Comparison of ENCODE assay signal across 8 cellular contexts in the genomic region with DNA sequence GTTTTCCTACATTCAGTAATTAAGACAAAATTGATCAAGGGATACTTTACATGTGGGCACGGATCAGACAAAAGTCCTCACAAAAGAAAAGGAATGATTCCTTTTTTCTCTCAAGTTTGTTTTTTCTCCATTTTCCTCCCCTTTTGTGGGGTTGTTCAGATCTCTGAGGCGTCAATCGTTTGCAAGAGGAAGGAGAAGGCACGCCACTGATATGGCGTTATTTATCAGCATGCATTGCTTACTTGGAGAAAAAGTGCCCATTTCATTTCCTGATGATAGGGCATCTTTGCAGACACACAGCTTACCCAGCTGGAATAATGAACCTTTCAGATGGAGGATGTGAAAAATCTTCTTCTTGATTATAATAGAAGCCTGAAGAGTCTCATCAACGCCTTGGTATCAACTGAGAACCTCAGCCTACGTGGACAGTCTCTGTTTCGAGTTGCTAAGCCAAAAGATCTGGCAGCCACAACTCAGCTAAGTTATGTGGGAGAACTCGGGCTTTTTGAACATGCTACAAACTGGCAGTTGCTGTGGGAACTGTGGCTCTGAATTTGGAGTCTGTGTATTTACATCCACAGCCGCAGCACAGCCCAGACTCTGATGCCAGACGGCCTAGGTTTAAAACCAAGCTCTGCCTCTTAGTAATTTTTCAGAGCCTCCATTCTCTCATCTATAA. TPM values are rescaled to one million over a fixed set of nuclear protein-coding genes. Genes with fewer than 3 reads are reported as not detected.
DNase-seq lines count a peak whose midpoint lies in the region; ATAC-seq and TF ChIP-seq lines count a peak whose summit lies in the region.

No MANE protein-coding gene starts in this region.

- no peak overlapping the region for H3K4me3 ChIP-seq in left ventricle myocardium inferior
- H3K4me3 ChIP-seq in right atrium auricular region: no peak overlapping the region
- H3K4me3 ChIP-seq in aorta (ENCODE audit: low read length in 2 of 2): no peak overlapping the region

- WGBS in aorta, 2 donors: 18% methylated on average over 11 of the region's 11 CpGs

- ATAC-seq in activated CD8-positive, alpha-beta T cell treated with anti-CD3 and anti-CD28 coated beads for 36 hours: peak; percentile 73
- ATAC-seq in aorta (ENCODE audit: low FRiP score) (peak; percentile 54), GM21786 (IDR thresholded peaks at IDR 0.05; ENCODE audit: unreplicated experiment) (no peak)

- peak overlapping the region; percentile 61 for H3K4me3 Mint-ChIP-seq in activated CD8-positive, alpha-beta T cell treated with anti-CD3 and anti-CD28 coated beads for 36 hours

- TF ChIP-seq CTCF in left ventricle myocardium inferior (IDR thresholded peaks at IDR 0.05; ENCODE audit: borderline replicate concordance) (no peak), right atrium auricular region (IDR thresholded peaks at IDR 0.05) (no peak)
- TF ChIP-seq CTCF in activated CD8-positive, alpha-beta T cell treated with anti-CD3 and anti-CD28 coated beads for 36 hours (IDR thresholded peaks at IDR 0.05): no peak

- H3K9me3 ChIP-seq in left ventricle myocardium inferior (replicated peaks) (peaks cover 16% of the 10 kb centered on the region), right atrium auricular region (no peaks in the 10 kb centered on the region), aorta (ENCODE audit: control insufficient read depth, low read length) (peaks cover 5% of the 10 kb centered on the region)

- peak overlapping the region; percentile 7 for H3K27ac ChIP-seq in left ventricle myocardium inferior (replicated peaks)
- no peak overlapping the region for H3K27ac ChIP-seq in right atrium auricular region
- no peak overlapping the region for H3K27ac ChIP-seq in aorta (ENCODE audit: low read depth in 1 of 2, low read length in 2 of 2)

- CTCF ChIA-PET in activated CD8-positive, alpha-beta T cell treated with anti-CD3 and anti-CD28 coated beads for 36 hours (lab: Charles Lee): interaction anchor here (0.8 to 9.4 kb wide), 16 partner anchors 8 to 171 kb away, joined by 3 to 89 read pairs (median 8); partner anchors contain the start of gene RIPOR2

- peaks cover 66% of the 10 kb centered on the region for H3K36me3 Mint-ChIP-seq in activated CD8-positive, alpha-beta T cell treated with anti-CD3 and anti-CD28 coated beads for 36 hours (ENCODE audit: low read depth)

- POLR2A ChIA-PET in activated CD8-positive, alpha-beta T cell treated with anti-CD3 and anti-CD28 coated beads for 36 hours (lab: Charles Lee): interaction anchor here (0.7 to 4.6 kb wide), 18 partner anchors 8 to 126 kb away, joined by 3 to 44 read pairs (median 6); partner anchors contain the start of gene RIPOR2

- no peaks in the 10 kb centered on the region for H3K27me3 ChIP-seq in left ventricle myocardium inferior (ENCODE audit: low read depth)
- H3K27me3 ChIP-seq in right atrium auricular region: no peaks in the 10 kb centered on the region
- no peaks in the 10 kb centered on the region for H3K27me3 ChIP-seq in aorta (ENCODE audit: control insufficient read depth in 1 of 2, insufficient read depth in 2 of 2, low read length in 1 of 2)

- H3K9me3 Mint-ChIP-seq in activated CD8-positive, alpha-beta T cell treated with anti-CD3 and anti-CD28 coated beads for 36 hours: peaks cover 16% of the 10 kb centered on the region

- intact Hi-C loops in left ventricle myocardium inferior (cut with micrococcal nuclease): no loop called here
- intact Hi-C loops in activated CD8-positive, alpha-beta T cell treated with anti-CD3 and anti-CD28 coated beads for 36 hours (cut with micrococcal nuclease): no loop called here
- intact Hi-C loops in aorta (cut with DNase I): no loop called here

- H3K36me3 ChIP-seq in left ventricle myocardium inferior (no peaks in the 10 kb centered on the region), right atrium auricular region (no peaks in the 10 kb centered on the region), aorta (ENCODE audit: control insufficient read depth in 1 of 2, insufficient read depth in 2 of 2, low read length in 1 of 2) (peaks cover 0 to 2% of the 10 kb centered on the region in 2 donors)

- peaks cover 79% of the 10 kb centered on the region for H3K4me1 Mint-ChIP-seq in activated CD8-positive, alpha-beta T cell treated with anti-CD3 and anti-CD28 coated beads for 36 hours (ENCODE audit: low read depth)

- H3K27me3 Mint-ChIP-seq in activated CD8-positive, alpha-beta T cell treated with anti-CD3 and anti-CD28 coated beads for 36 hours: no peaks in the 10 kb centered on the region

- peak overlapping the region; percentile 89 for H3K27ac Mint-ChIP-seq in activated CD8-positive, alpha-beta T cell treated with anti-CD3 and anti-CD28 coated beads for 36 hours

- DNase-seq in left ventricle myocardium inferior (no peak), right atrium auricular region (ENCODE audit: low spot score) (no peak), inferior parietal cortex (ENCODE audit: extremely low spot score) (peak; percentile 35), aorta (no peak), NCI-H446 treated with DMSO at 0.1 percent for 48 hours (lab: John Stamatoyannopoulos, UW) (no peak), DMS 273 (lab: John Stamatoyannopoulos, UW; ENCODE audit: unreplicated experiment) (no peak)
- peak; percentile 77 for DNase-seq in activated CD8-positive, alpha-beta T cell treated with anti-CD3 and anti-CD28 coated beads for 36 hours

- H3K4me1 ChIP-seq in left ventricle myocardium inferior (no peaks in the 10 kb centered on the region), right atrium auricular region (no peaks in the 10 kb centered on the region), aorta (ENCODE audit: control insufficient read depth in 1 of 2, insufficient read depth in 2 of 2, low read length in 2 of 2) (peaks cover 0 to 2% of the 10 kb centered on the region in 2 donors)

RNA-seq across cellular contexts. Expression of gene RIPOR2, which starts 36.0 kb away (rescaled TPM):
- total RNA-seq in left ventricle myocardium inferior (3.1 TPM), right atrium auricular region (1 to 10 TPM; 2.4 to 7.3 TPM), aorta (10 to 100 TPM in 1 of 2 donors, 1 to 10 TPM in 1; 9.7 to 16.1 TPM)
- total RNA-seq in activated CD8-positive, alpha-beta T cell treated with anti-CD3 and anti-CD28 coated beads for 36 hours: 10 to 100 TPM; 88.3 to 96.3 TPM
- 1 to 10 TPM; 1.1 to 2.5 TPM for polyA plus RNA-seq in aorta

Comparison
In these comparisons a context has a peak if more than half of its experiments do, and no peak if none do; other contexts are left out.
1. DNase-seq: peak in activated CD8-positive, alpha-beta T cell treated with anti-CD3 and anti-CD28 coated beads for 36 hours (single experiment) and inferior parietal cortex (single experiment); none in left ventricle myocardium inferior (single experiment), right atrium auricular region (single experiment), aorta (0 of 2), NCI-H446 treated with DMSO at 0.1 percent for 48 hours (single experiment) and DMS 273 (single experiment).
2. RNA of gene RIPOR2, which starts 36.0 kb away (total RNA-seq): 88.3 to 96.3 TPM in activated CD8-positive, alpha-beta T cell treated with anti-CD3 and anti-CD28 coated beads for 36 hours; 9.7 to 16.1 TPM in aorta, 2.4 to 7.3 TPM in right atrium auricular region and 3.1 TPM in left ventricle myocardium inferior (single experiment); every median in the first group is over 4 times any median in the second.